In the genomic region with DNA sequence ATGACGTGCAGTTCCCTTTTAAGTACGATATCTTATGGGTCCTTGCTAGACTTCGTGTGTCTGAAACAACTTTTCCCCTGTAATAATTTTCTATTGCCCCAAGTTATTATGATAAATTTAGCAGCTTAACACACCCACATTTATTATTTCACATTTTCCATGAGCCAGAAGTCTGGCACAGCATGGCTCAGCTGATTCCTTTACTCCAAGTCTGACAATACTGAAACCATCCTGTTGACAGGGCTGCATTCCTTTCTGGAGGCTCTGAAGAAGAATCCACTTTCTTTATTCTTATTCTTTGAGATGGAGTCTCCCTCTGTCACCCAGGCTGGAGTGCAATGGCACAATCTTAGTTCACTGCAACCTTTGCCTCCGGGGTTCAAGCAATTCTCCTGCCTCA, we compare ENCODE assay signal across 1 cellular context.
TF ChIP-seq lines count a peak whose summit lies in the region.

No MANE protein-coding gene starts in this region.

TF ChIP-seq in GM23338, 12 proteins besides CTCF, POLR2A, EP300 and RAD21 (continued from another document):
- TF ChIP-seq, protein P1, sequence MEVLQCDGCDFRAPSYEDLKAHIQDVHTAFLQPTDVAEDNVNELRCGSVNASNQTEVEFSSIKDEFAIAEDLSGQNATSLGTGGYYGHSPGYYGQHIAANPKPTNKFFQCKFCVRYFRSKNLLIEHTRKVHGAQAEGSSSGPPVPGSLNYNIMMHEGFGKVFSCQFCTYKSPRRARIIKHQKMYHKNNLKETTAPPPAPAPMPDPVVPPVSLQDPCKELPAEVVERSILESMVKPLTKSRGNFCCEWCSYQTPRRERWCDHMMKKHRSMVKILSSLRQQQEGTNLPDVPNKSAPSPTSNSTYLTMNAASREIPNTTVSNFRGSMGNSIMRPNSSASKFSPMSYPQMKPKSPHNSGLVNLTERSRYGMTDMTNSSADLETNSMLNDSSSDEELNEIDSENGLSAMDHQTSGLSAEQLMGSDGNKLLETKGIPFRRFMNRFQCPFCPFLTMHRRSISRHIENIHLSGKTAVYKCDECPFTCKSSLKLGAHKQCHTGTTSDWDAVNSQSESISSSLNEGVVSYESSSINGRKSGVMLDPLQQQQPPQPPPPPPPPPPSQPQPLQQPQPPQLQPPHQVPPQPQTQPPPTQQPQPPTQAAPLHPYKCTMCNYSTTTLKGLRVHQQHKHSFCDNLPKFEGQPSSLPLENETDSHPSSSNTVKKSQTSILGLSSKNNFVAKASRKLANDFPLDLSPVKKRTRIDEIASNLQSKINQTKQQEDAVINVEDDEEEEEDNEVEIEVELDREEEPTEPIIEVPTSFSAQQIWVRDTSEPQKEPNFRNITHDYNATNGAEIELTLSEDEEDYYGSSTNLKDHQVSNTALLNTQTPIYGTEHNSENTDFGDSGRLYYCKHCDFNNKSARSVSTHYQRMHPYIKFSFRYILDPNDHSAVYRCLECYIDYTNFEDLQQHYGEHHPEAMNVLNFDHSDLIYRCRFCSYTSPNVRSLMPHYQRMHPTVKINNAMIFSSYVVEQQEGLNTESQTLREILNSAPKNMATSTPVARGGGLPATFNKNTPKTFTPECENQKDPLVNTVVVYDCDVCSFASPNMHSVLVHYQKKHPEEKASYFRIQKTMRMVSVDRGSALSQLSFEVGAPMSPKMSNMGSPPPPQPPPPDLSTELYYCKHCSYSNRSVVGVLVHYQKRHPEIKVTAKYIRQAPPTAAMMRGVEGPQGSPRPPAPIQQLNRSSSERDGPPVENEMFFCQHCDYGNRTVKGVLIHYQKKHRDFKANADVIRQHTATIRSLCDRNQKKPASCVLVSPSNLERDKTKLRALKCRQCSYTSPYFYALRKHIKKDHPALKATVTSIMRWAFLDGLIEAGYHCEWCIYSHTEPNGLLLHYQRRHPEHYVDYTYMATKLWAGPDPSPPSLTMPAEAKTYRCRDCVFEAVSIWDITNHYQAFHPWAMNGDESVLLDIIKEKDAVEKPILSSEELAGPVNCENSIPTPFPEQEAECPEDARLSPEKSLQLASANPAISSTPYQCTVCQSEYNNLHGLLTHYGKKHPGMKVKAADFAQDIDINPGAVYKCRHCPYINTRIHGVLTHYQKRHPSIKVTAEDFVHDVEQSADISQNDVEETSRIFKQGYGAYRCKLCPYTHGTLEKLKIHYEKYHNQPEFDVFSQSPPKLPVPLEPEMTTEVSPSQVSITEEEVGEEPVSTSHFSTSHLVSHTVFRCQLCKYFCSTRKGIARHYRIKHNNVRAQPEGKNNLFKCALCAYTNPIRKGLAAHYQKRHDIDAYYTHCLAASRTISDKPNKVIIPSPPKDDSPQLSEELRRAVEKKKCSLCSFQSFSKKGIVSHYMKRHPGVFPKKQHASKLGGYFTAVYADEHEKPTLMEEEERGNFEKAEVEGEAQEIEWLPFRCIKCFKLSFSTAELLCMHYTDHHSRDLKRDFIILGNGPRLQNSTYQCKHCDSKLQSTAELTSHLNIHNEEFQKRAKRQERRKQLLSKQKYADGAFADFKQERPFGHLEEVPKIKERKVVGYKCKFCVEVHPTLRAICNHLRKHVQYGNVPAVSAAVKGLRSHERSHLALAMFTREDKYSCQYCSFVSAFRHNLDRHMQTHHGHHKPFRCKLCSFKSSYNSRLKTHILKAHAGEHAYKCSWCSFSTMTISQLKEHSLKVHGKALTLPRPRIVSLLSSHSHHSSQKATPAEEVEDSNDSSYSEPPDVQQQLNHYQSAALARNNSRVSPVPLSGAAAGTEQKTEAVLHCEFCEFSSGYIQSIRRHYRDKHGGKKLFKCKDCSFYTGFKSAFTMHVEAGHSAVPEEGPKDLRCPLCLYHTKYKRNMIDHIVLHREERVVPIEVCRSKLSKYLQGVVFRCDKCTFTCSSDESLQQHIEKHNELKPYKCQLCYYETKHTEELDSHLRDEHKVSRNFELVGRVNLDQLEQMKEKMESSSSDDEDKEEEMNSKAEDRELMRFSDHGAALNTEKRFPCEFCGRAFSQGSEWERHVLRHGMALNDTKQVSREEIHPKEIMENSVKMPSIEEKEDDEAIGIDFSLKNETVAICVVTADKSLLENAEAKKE (CRISPR knock-in tag; IDR thresholded peaks at IDR 0.05): no peak
- no peak for TF ChIP-seq ZNF114 (CRISPR knock-in tag; IDR thresholded peaks at IDR 0.05)
TF ChIP-seq in GM23338: peak in this region for 0.
